1 cellular context compared by ENCODE assay signal in the genomic region with DNA sequence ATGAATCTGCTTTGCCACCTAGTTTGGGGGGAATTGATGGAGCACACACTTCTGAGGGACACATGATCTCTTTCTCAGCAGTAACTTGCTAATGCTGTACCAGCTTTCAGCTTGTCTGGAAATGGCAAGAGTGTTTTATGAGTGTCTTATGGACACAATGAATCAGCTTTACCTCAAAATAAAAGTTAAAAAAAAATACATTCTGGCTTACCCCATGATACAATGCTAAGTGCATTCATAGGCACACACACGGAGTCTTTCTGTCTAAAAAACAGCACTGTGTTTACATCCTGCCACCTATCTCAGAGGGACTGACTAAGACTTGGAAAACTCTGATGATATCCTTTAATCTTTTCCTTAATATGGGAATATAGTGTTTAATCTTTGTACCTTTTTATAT.
TF ChIP-seq lines count a peak whose summit lies in the region.

No MANE protein-coding gene starts in this region.

TF ChIP-seq in IMR-90, 13 proteins besides CTCF, POLR2A, EP300 and RAD21 (continued from another document):
- TF ChIP-seq BHLHE40 (IDR thresholded peaks at IDR 0.05; ENCODE audit: low read depth, low read length) = no peak
- no peak for TF ChIP-seq MXI1 (IDR thresholded peaks at IDR 0.05; ENCODE audit: borderline replicate concordance, low read depth, low read length)
- TF ChIP-seq RCOR1 (IDR thresholded peaks at IDR 0.05; ENCODE audit: insufficient replicate concordance, low read length) = no peak
- TF ChIP-seq, protein P1, sequence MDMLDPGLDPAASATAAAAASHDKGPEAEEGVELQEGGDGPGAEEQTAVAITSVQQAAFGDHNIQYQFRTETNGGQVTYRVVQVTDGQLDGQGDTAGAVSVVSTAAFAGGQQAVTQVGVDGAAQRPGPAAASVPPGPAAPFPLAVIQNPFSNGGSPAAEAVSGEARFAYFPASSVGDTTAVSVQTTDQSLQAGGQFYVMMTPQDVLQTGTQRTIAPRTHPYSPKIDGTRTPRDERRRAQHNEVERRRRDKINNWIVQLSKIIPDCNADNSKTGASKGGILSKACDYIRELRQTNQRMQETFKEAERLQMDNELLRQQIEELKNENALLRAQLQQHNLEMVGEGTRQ (IDR thresholded peaks at IDR 0.05; ENCODE audit: low read depth, low read length) = no peak
- TF ChIP-seq, protein P2, sequence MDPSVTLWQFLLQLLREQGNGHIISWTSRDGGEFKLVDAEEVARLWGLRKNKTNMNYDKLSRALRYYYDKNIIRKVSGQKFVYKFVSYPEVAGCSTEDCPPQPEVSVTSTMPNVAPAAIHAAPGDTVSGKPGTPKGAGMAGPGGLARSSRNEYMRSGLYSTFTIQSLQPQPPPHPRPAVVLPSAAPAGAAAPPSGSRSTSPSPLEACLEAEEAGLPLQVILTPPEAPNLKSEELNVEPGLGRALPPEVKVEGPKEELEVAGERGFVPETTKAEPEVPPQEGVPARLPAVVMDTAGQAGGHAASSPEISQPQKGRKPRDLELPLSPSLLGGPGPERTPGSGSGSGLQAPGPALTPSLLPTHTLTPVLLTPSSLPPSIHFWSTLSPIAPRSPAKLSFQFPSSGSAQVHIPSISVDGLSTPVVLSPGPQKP (IDR thresholded peaks at IDR 0.05; ENCODE audit: borderline replicate concordance, low read depth, low read length) = no peak
- no peak for TF ChIP-seq CHD1 (IDR thresholded peaks at IDR 0.05; ENCODE audit: low read depth, low read length)
- no peak for TF ChIP-seq SMC3 (IDR thresholded peaks at IDR 0.05; ENCODE audit: low read depth, low read length)
- no peak for TF ChIP-seq MAFK (IDR thresholded peaks at IDR 0.05; ENCODE audit: low read depth, low read length)
- no peak for TF ChIP-seq MAZ (IDR thresholded peaks at IDR 0.05; ENCODE audit: borderline replicate concordance, low read depth, low read length)
- no peak for TF ChIP-seq FOS (IDR thresholded peaks at IDR 0.05; ENCODE audit: low read depth, low read length)
- TF ChIP-seq CEBPB (IDR thresholded peaks at IDR 0.05; ENCODE audit: low read depth, low read length) = no peak
